In genomic region chr12:112602150-112602549, GRCh38 we compare ENCODE assay signal across 19 cellular contexts.
DNase-seq lines count a peak whose midpoint lies in the region; ATAC-seq and TF ChIP-seq lines count a peak whose summit lies in the region.
"Had no signal": no experiment of that assay in that cellular context is flagged by ENCODE, and none has a peak within 500 bp of the region (broad histone marks: within the 10 kb centered on the region; RNA-seq: fewer than 3 reads in every experiment).

No MANE protein-coding gene starts in this region.

- intact Hi-C loops in right cardiac atrium (cut with DNase I): no loop called here

- peaks cover 3% of the 10 kb centered on the region for H3K9me3 Mint-ChIP-seq in endodermal cell
- no peaks in the 10 kb centered on the region for H3K9me3 Mint-ChIP-seq in neural crest cell
- no peaks in the 10 kb centered on the region for H3K9me3 Mint-ChIP-seq in natural killer cell treated with Interleukin-12 subunit alpha and Interleukin-12 subunit beta and Interleukin-15 and Interleukin-18, amount 100 ng/mL, for 72 hours

- H3K4me3 Mint-ChIP-seq in endodermal cell (no peak overlapping the region), neural crest cell (no peak overlapping the region)
- H3K4me3 Mint-ChIP-seq in natural killer cell treated with Interleukin-12 subunit alpha and Interleukin-12 subunit beta and Interleukin-15 and Interleukin-18, amount 100 ng/mL, for 72 hours: no peak overlapping the region
- H3K4me3 Mint-ChIP-seq: CD4-positive, CD25-positive, alpha-beta regulatory T cell had no signal

- H3K9ac ChIP-seq in HUES64 (ENCODE audit: low read depth, low read length) (peak overlapping the region; percentile 35; the same call in 1 of the 2 replicates), endodermal cell (ENCODE audit: extremely low read depth, low read length, poor library complexity, severe bottlenecking) (no peak overlapping the region)

- TF ChIP-seq CTCF in endodermal cell (conservative IDR thresholded peaks at IDR 0.05) (no peak), neural crest cell (conservative IDR thresholded peaks at IDR 0.05) (no peak)

- no peaks in the 10 kb centered on the region for H3K9me3 ChIP-seq in HUES64 (ENCODE audit: insufficient read depth, low read depth, low read length)
- H3K9me3 ChIP-seq in endodermal cell (ENCODE audit: control insufficient read depth, low read length): no peaks in the 10 kb centered on the region
- H3K9me3 ChIP-seq in right cardiac atrium (ENCODE audit: control insufficient read depth, low read length): no peaks in the 10 kb centered on the region
- H3K9me3 ChIP-seq: SJSA1 had no signal

- H3K36me3 Mint-ChIP-seq in endodermal cell (ENCODE audit: low read depth) (no peaks in the 10 kb centered on the region), neural crest cell (ENCODE audit: low read depth) (no peaks in the 10 kb centered on the region)
- H3K36me3 Mint-ChIP-seq in natural killer cell treated with Interleukin-12 subunit alpha and Interleukin-12 subunit beta and Interleukin-15 and Interleukin-18, amount 100 ng/mL, for 72 hours: no peaks in the 10 kb centered on the region
- H3K36me3 Mint-ChIP-seq: CD4-positive, CD25-positive, alpha-beta regulatory T cell had no signal

- H3K27me3 ChIP-seq in H7 (ENCODE audit: control insufficient read depth, insufficient read depth, low read length) (no peaks in the 10 kb centered on the region), HUES64 (ENCODE audit: insufficient read depth, low read length) (0 out of 2 replicates have a peak, but pooled peaks cover 3% of the 10 kb centered on the region), endodermal cell (ENCODE audit: control insufficient read depth, insufficient read depth, low read length, poor library complexity, severe bottlenecking) (no peaks in the 10 kb centered on the region), right cardiac atrium (ENCODE audit: control insufficient read depth, insufficient read depth) (no peaks in the 10 kb centered on the region)
- H3K27me3 ChIP-seq: SJSA1 had no signal

- DNase-seq in H7 (peak; percentile 25), endodermal cell (peak; percentile 77), neural crest cell (ENCODE audit: low read depth, low spot score) (no peak), NCI-H82 treated with DMSO at 0.1 percent for 48 hours (lab: John Stamatoyannopoulos, UW; ENCODE audit: unreplicated experiment) (no peak), NCI-H1092 treated with DMSO at 0.1 percent for 48 hours (lab: John Stamatoyannopoulos, UW) (no peak), right cardiac atrium (no peak)
- DNase-seq in natural killer cell treated with Interleukin-12 subunit alpha and Interleukin-12 subunit beta and Interleukin-15 and Interleukin-18, amount 100 ng/mL, for 72 hours (ENCODE audit: low spot score): no peak
- DNase-seq: CD4-positive, CD25-positive, alpha-beta regulatory T cell; GOT3; KG1; NCI-H1092; NCI-H1436 treated with DMSO at 0.1 percent for 48 hours; NCI-H1930; NCI-H226; NCI-H510A treated with DMSO at 0.1 percent for 48 hours had no signal

- WGBS in HUES64: 3% methylated on average over 2 of the region's 3 CpGs
- WGBS in endodermal cell (ENCODE audit: insufficient coverage in 1 of 2, insufficient read length in 1 of 2), 2 experiments: 30 to 31% methylated on average over 2 to 3 of the region's 3 CpGs
- WGBS in right cardiac atrium: 31% methylated on average over 3 of the region's 3 CpGs

- no peak for ATAC-seq in natural killer cell treated with Interleukin-12 subunit alpha and Interleukin-12 subunit beta and Interleukin-15 and Interleukin-18, amount 100 ng/mL, for 72 hours
- ATAC-seq in right cardiac atrium: no peak
- ATAC-seq: GM12878, Right ventricle myocardium inferior had no signal

- H3K27me3 Mint-ChIP-seq in endodermal cell (ENCODE audit: insufficient read depth) (peaks cover 10% of the 10 kb centered on the region), neural crest cell (ENCODE audit: low read depth) (peaks cover 55% of the 10 kb centered on the region)
- H3K27me3 Mint-ChIP-seq in natural killer cell treated with Interleukin-12 subunit alpha and Interleukin-12 subunit beta and Interleukin-15 and Interleukin-18, amount 100 ng/mL, for 72 hours: peaks cover 31 to 53% of the 10 kb centered on the region in 2 donors

- H3K27ac ChIP-seq in HUES64 (ENCODE audit: low read depth, low read length) (peak overlapping the region; percentile 71; the same call in 1 of the 2 replicates), endodermal cell (ENCODE audit: low read depth, low read length) (peak overlapping the region; percentile 62), right cardiac atrium (ENCODE audit: low read length) (no peak overlapping the region)
- H3K27ac ChIP-seq: SJSA1 had no signal

- H3K27ac Mint-ChIP-seq in endodermal cell: peak overlapping the region; percentile 52
- H3K27ac Mint-ChIP-seq in neural crest cell (ENCODE audit: unreplicated experiment): peak overlapping the region; percentile 38
- H3K27ac Mint-ChIP-seq in natural killer cell treated with Interleukin-12 subunit alpha and Interleukin-12 subunit beta and Interleukin-15 and Interleukin-18, amount 100 ng/mL, for 72 hours: no peak overlapping the region
- H3K27ac Mint-ChIP-seq: CD4-positive, CD25-positive, alpha-beta regulatory T cell had no signal

- H3K4me1 ChIP-seq in HUES64 (ENCODE audit: insufficient read depth, low read length) (peaks cover 27% of the 10 kb centered on the region), endodermal cell (ENCODE audit: control insufficient read depth, insufficient read depth, low read length) (no peaks in the 10 kb centered on the region), right cardiac atrium (ENCODE audit: control insufficient read depth, insufficient read depth, low read length) (no peaks in the 10 kb centered on the region)
- H3K4me1 ChIP-seq: SJSA1 had no signal

- H3K36me3 ChIP-seq in H7 (replicated peaks; ENCODE audit: control insufficient read depth, insufficient read depth, low read length) (no peaks in the 10 kb centered on the region; the same call in 1 of the 2 replicates), HUES64 (ENCODE audit: insufficient read depth, low read length) (no peaks in the 10 kb centered on the region), endodermal cell (ENCODE audit: control insufficient read depth, insufficient read depth, low read length) (no peaks in the 10 kb centered on the region)
- H3K36me3 ChIP-seq: SJSA1 had no signal

- H3K4me3 ChIP-seq in H7 (ENCODE audit: insufficient read depth, low read depth, low read length) (no peak overlapping the region), HUES64 (ENCODE audit: low read length) (no peak overlapping the region), endodermal cell (ENCODE audit: low read length) (no peak overlapping the region), right cardiac atrium (ENCODE audit: low read length) (no peak overlapping the region)
- H3K4me3 ChIP-seq: GM12878, SJSA1 had no signal

- H3K4me1 Mint-ChIP-seq in endodermal cell (no peaks in the 10 kb centered on the region), neural crest cell (peaks cover 6% of the 10 kb centered on the region)
- H3K4me1 Mint-ChIP-seq in natural killer cell treated with Interleukin-12 subunit alpha and Interleukin-12 subunit beta and Interleukin-15 and Interleukin-18, amount 100 ng/mL, for 72 hours (ENCODE audit: low read depth in 2 of 2): no peaks in the 10 kb centered on the region
- H3K4me1 Mint-ChIP-seq: CD4-positive, CD25-positive, alpha-beta regulatory T cell had no signal

Comparison
In these comparisons a context has a peak if more than half of its experiments do, and no peak if none do; other contexts are left out.
1. DNase-seq: peak in H7 (single experiment) and endodermal cell (single experiment); none in neural crest cell (single experiment), NCI-H82 treated with DMSO at 0.1 percent for 48 hours (single experiment), NCI-H1092 treated with DMSO at 0.1 percent for 48 hours (single experiment), natural killer cell treated with Interleukin-12 subunit alpha and Interleukin-12 subunit beta and Interleukin-15 and Interleukin-18, amount 100 ng/mL, for 72 hours (single experiment) and right cardiac atrium (0 of 3).
2. H3K27ac Mint-ChIP-seq: peak in endodermal cell (single experiment) and neural crest cell (single experiment); none in natural killer cell treated with Interleukin-12 subunit alpha and Interleukin-12 subunit beta and Interleukin-15 and Interleukin-18, amount 100 ng/mL, for 72 hours (0 of 2).